ENCODE assay signal across 12 cellular contexts in genomic region chr1:115676498-115677171, GRCh38. TPM values are rescaled to one million over a fixed set of nuclear protein-coding genes. Genes with fewer than 3 reads are reported as not detected.
DNase-seq lines count a peak whose midpoint lies in the region; ATAC-seq, FAIRE-seq and TF ChIP-seq lines count a peak whose summit lies in the region.
"Had no signal": no experiment of that assay in that cellular context is flagged by ENCODE, and none has a peak within 500 bp of the region (broad histone marks: within the 10 kb centered on the region; RNA-seq: fewer than 3 reads in every experiment).

No MANE protein-coding gene starts in this region.

- peaks cover 42% of the 10 kb centered on the region for H3K4me1 Mint-ChIP-seq in neural progenitor cell
- no peaks in the 10 kb centered on the region for H3K4me1 Mint-ChIP-seq in activated CD4-positive, alpha-beta T cell treated with anti-CD3 and anti-CD28 coated beads, Interleukin-2, amount 10 ng/mL, durations not matched to agents 7 days and 5 days

- in situ Hi-C loops in K562 (cut with MboI) = no loop called here

- H3K4me3 ChIP-seq in K562 (no peak overlapping the region), neural progenitor cell (no peak overlapping the region)
- H3K4me3 ChIP-seq: ascending aorta had no signal

- H3K27me3 ChIP-seq in K562 (ENCODE audit: control insufficient read depth in 2 of 2, insufficient read depth in 2 of 2, low read length in 2 of 2) (no peaks in the 10 kb centered on the region), neural progenitor cell (no peaks in the 10 kb centered on the region)
- H3K27me3 ChIP-seq: ascending aorta had no signal

- peak overlapping the region; percentile 98 for H3K27ac Mint-ChIP-seq in neural progenitor cell
- H3K27ac Mint-ChIP-seq in activated CD4-positive, alpha-beta T cell treated with anti-CD3 and anti-CD28 coated beads, Interleukin-2, amount 10 ng/mL, durations not matched to agents 7 days and 5 days = no peak overlapping the region

- H4K20me1 ChIP-seq in K562 (replicated peaks; ENCODE audit: control insufficient read depth, insufficient read depth, low read length) (peaks cover 5% of the 10 kb centered on the region; the same call in 1 of the 2 replicates), neural progenitor cell (ENCODE audit: low read depth) (peaks cover 17% of the 10 kb centered on the region)

- H3K27me3 Mint-ChIP-seq in neural progenitor cell (ENCODE audit: insufficient read depth, low read depth) = peaks cover 2% of the 10 kb centered on the region
- no peaks in the 10 kb centered on the region for H3K27me3 Mint-ChIP-seq in activated CD4-positive, alpha-beta T cell treated with anti-CD3 and anti-CD28 coated beads, Interleukin-2, amount 10 ng/mL, durations not matched to agents 7 days and 5 days

- no peaks in the 10 kb centered on the region for H3K79me2 ChIP-seq in K562 (ENCODE audit: control insufficient read depth, insufficient read depth, low read length)
- H3K79me2 ChIP-seq in neural progenitor cell (ENCODE audit: low read depth) = no peaks in the 10 kb centered on the region

- BruUV-seq in K562 (replicated peaks; lab: Mats Ljungman, UMichigan) = no TSS peak

- CTCF ChIA-PET in K562 (lab: Yijun Ruan, JAX; ENCODE audit: low intra/inter-chr PET ratio) = interaction anchor here (2.4 kb wide), 1 partner anchor 69 kb away, joined by 9 read pairs; no protein-coding TSS in a partner anchor
- CTCF ChIA-PET in activated CD4-positive, alpha-beta T cell treated with anti-CD3 and anti-CD28 coated beads, Interleukin-2, amount 10 ng/mL, durations not matched to agents 7 days and 5 days (lab: Charles Lee) = no interaction called here

- TF ChIP-seq POLR2A in K562 (conservative IDR thresholded peaks at IDR 0.05) = no peak

- TF ChIP-seq RAD21 in K562 (CRISPR knock-in tag; conservative IDR thresholded peaks at IDR 0.05 in 1 of 2, IDR thresholded peaks at IDR 0.05 in 1 of 2) = no peak

- no peak overlapping the region for H3K4me3 Mint-ChIP-seq in neural progenitor cell
- no peak overlapping the region for H3K4me3 Mint-ChIP-seq in activated CD4-positive, alpha-beta T cell treated with anti-CD3 and anti-CD28 coated beads, Interleukin-2, amount 10 ng/mL, durations not matched to agents 7 days and 5 days

- ATAC-seq in GM19043 (IDR thresholded peaks at IDR 0.05; ENCODE audit: low read depth, unreplicated experiment) = peak; percentile 16
- ATAC-seq in HG02938 (IDR thresholded peaks at IDR 0.05; ENCODE audit: unreplicated experiment) = peak; percentile 36
- ATAC-seq in K562 = no peak
- ATAC-seq in GM21423 (IDR thresholded peaks at IDR 0.05; ENCODE audit: unreplicated experiment) = no peak

- TF ChIP-seq CTCF in K562 (IDR thresholded peaks at IDR 0.05 in 2 of 3, conservative IDR thresholded peaks at IDR 0.05 in 1 of 3; ENCODE audit: insufficient read depth in 2 of 3, low read depth in 1 of 3, low read length in 3 of 3) = no peak
- TF ChIP-seq CTCF in neural progenitor cell (IDR thresholded peaks at IDR 0.05) = no peak
- TF ChIP-seq CTCF in D721Med (IDR thresholded peaks at IDR 0.05; ENCODE audit: insufficient read depth, missing control alignments) = no peak

- H3K4me2 ChIP-seq in K562 (ENCODE audit: insufficient read depth, low read length) (no peak overlapping the region), neural progenitor cell (peak overlapping the region; percentile 56)

- no peak for TF ChIP-seq EP300 in K562 (IDR thresholded peaks at IDR 0.05; ENCODE audit: low read length)

- POLR2A ChIA-PET in K562 (lab: Yijun Ruan, JAX) = interaction anchor here (0.6 to 0.7 kb wide), 2 partner anchors 551 to 1604 kb away, joined by 3 read pairs; no protein-coding TSS in a partner anchor
- POLR2A ChIA-PET in activated CD4-positive, alpha-beta T cell treated with anti-CD3 and anti-CD28 coated beads, Interleukin-2, amount 10 ng/mL, durations not matched to agents 7 days and 5 days (lab: Charles Lee) = no interaction called here

- peaks cover 11% of the 10 kb centered on the region for H3K36me3 Mint-ChIP-seq in neural progenitor cell
- peaks cover 3% of the 10 kb centered on the region for H3K36me3 Mint-ChIP-seq in activated CD4-positive, alpha-beta T cell treated with anti-CD3 and anti-CD28 coated beads, Interleukin-2, amount 10 ng/mL, durations not matched to agents 7 days and 5 days (ENCODE audit: low read depth)

- peaks cover 5% of the 10 kb centered on the region for H3K9me3 Mint-ChIP-seq in neural progenitor cell
- no peaks in the 10 kb centered on the region for H3K9me3 Mint-ChIP-seq in activated CD4-positive, alpha-beta T cell treated with anti-CD3 and anti-CD28 coated beads, Interleukin-2, amount 10 ng/mL, durations not matched to agents 7 days and 5 days

- intact Hi-C loops in K562 (cut with micrococcal nuclease) = loop anchor here (1.0 to 5.0 kb wide), 2 partner anchors 34 to 67 kb away; partner anchors contain the start of gene VANGL1

- H3K36me3 ChIP-seq in K562 (ENCODE audit: control insufficient read depth, insufficient read depth, low read length) (peaks cover 32% of the 10 kb centered on the region; the same call in 2 of the 3 replicates), neural progenitor cell (no peaks in the 10 kb centered on the region)
- H3K36me3 ChIP-seq: ascending aorta had no signal

- FAIRE-seq in K562 (lab: Jason Lieb, UNC) = peak; percentile 37
- FAIRE-seq in D721Med (lab: Jason Lieb, UNC) = no peak
- FAIRE-seq: endothelial cell of umbilical vein, GM12891 had no signal

- no peaks in the 10 kb centered on the region for H3K9me3 ChIP-seq in K562 (replicated peaks; ENCODE audit: control insufficient read depth, insufficient read depth, low read depth, low read length)
- H3K9me3 ChIP-seq in neural progenitor cell (ENCODE audit: low read depth) = no peaks in the 10 kb centered on the region
- H3K9me3 ChIP-seq: ascending aorta had no signal

- H3K9me1 ChIP-seq in K562 (ENCODE audit: control insufficient read depth, insufficient read depth, low read length) = peaks cover 5% of the 10 kb centered on the region

- H3K27ac ChIP-seq in K562 (ENCODE audit: extremely low read depth, low read depth, low read length) (no peak overlapping the region), neural progenitor cell (no peak overlapping the region)
- H3K27ac ChIP-seq: ascending aorta had no signal

- DNase-seq in K562 (ENCODE audit: extremely low read depth in 1 of 4, low spot score in 3 of 4) = no peak
- peak; percentile 13 for DNase-seq in neural progenitor cell (ENCODE audit: low spot score)
- no peak for DNase-seq in activated CD4-positive, alpha-beta T cell treated with anti-CD3 and anti-CD28 coated beads, Interleukin-2, amount 10 ng/mL, durations not matched to agents 7 days and 5 days
- DNase-seq in D721Med (ENCODE audit: insufficient read length, low spot score) = no peak
- DNase-seq in NOMO-1 (lab: John Stamatoyannopoulos, UW; ENCODE audit: unreplicated experiment in 2 of 2) = no peak
- DNase-seq: stimulated activated CD4-positive, alpha-beta T cell treated with anti-CD3 and anti-CD28 coated beads, Interleukin-2, amount 100 ng/mL, for 48 hours had no signal

- peaks cover 2 to 5% of the 10 kb centered on the region in 2 experiments; a peak in 3 of 5 replicates for H3K4me1 ChIP-seq in K562 (replicated peaks in 1 of 2; ENCODE audit: control insufficient read depth in 2 of 2, insufficient read depth in 2 of 2, low read length in 2 of 2)
- H3K4me1 ChIP-seq in neural progenitor cell = peaks cover 25% of the 10 kb centered on the region

- H2AFZ ChIP-seq in K562 (ENCODE audit: low read depth, low read length) (no peak overlapping the region), neural progenitor cell (replicated peaks) (no peak overlapping the region)

- WGBS in K562 (ENCODE audit: insufficient coverage, low coverage, missing lambda C conversion rate) = 82% methylated on average over 7 of the region's 7 CpGs

- H3F3A ChIP-seq in neural progenitor cell (ENCODE audit: low read depth) = peaks cover 4% of the 10 kb centered on the region

- H3K9ac ChIP-seq in K562 (ENCODE audit: insufficient read depth in 1 of 2, low read depth in 2 of 2, low read length in 2 of 2) = no peak overlapping the region
- no peak overlapping the region for H3K9ac ChIP-seq in neural progenitor cell

TF ChIP-seq in K562, 482 proteins besides CTCF, POLR2A, EP300 and RAD21 (continues in another document):
- TF ChIP-seq E2F3 (CRISPR knock-in tag; IDR thresholded peaks at IDR 0.05) = no peak
- no peak for TF ChIP-seq ZNF232 (CRISPR knock-in tag; IDR thresholded peaks at IDR 0.05)
- TF ChIP-seq CREM (IDR thresholded peaks at IDR 0.05; ENCODE audit: low read depth) = no peak
- no peak for TF ChIP-seq TGIF2 (CRISPR knock-in tag; IDR thresholded peaks at IDR 0.05)

RNA-seq across cellular contexts. Expression of gene VANGL1, which starts 34.9 kb away (rescaled TPM):
- total RNA-seq in K562 (2011; cell fraction: chromatin; rRNA removed; ENCODE audit: low replicate concordance) = 20.7 and 22.7 TPM in 2 replicates
- 13.6 and 15.0 TPM in 2 replicates for total RNA-seq in K562 (2011; cell fraction: nucleolus; rRNA removed)
- total RNA-seq in K562 (2011; cell fraction: nucleoplasm; rRNA removed) = 17.8 and 20.5 TPM in 2 replicates
- total RNA-seq in K562 (2014; rRNA removed) (5.9 and 9.2 TPM in 2 replicates), K562 (2014; rRNA removed; fragmentation: Illumina TruSeq; extraction: Trizol) (9.3 and 10.4 TPM in 2 replicates), K562 (2015; rRNA removed; fragmentation: Illumina TruSeq; extraction: Trizol) (9.4 and 10.3 TPM in 2 replicates), K562 (2021) (12.7 and 12.9 TPM in 2 replicates), neural progenitor cell (ENCODE audit: low replicate concordance) (8.0 and 8.5 TPM in 2 replicates)
- polyA plus RNA-seq in K562 (2011; rRNA removed) (8.6 and 9.6 TPM in 2 replicates), K562 (2014; fragmentation: Illumina TruSeq; extraction: Trizol) (11.1 and 12.8 TPM in 2 replicates), K562 (2014; fragmentation: Nextera tagmentation; extraction: Ambion mirVana) (1 to 10 TPM in 1 of 2 experiments, under 1 TPM in 1; 0.90 to 1.2 TPM), K562 (2014; rRNA removed) (6.0 and 10.2 TPM in 2 replicates)
- 10.2 and 10.6 TPM in 2 replicates for polyA plus RNA-seq in K562 (2011; cell fraction: cytosol; rRNA removed)
- 8.4 and 10.9 TPM in 2 replicates for polyA plus RNA-seq in K562 (2011; cell fraction: nucleus; rRNA removed)
- polyA plus RNA-seq in K562 (2012) = 8.2 and 9.1 TPM in 2 replicates
- 10.1 and 10.6 TPM in 2 replicates for polyA minus RNA-seq in K562 (2011; rRNA and poly(A)+ RNA removed)
- polyA minus RNA-seq in K562 (2011; cell fraction: cytosol; rRNA and poly(A)+ RNA removed) = 4.4 and 7.1 TPM in 2 replicates
- polyA minus RNA-seq in K562 (2011; cell fraction: nucleus; rRNA and poly(A)+ RNA removed) = 4.0 and 9.1 TPM in 2 replicates
- 10 to 100 TPM; 16.4 to 19.3 TPM for total RNA-seq in activated CD4-positive, alpha-beta T cell treated with anti-CD3 and anti-CD28 coated beads, Interleukin-2, amount 10 ng/mL, durations not matched to agents 7 days and 5 days

Comparison
In these comparisons a context has a peak if more than half of its experiments do, and no peak if none do; other contexts are left out.
1. ATAC-seq: peak in GM19043 (single experiment) and HG02938 (single experiment); none in K562 (single experiment) and GM21423 (single experiment).